8 cellular contexts compared by ENCODE assay signal in genomic region chr15:42385206-42385979, GRCh38. TPM values are rescaled to one million over a fixed set of nuclear protein-coding genes. Genes with fewer than 3 reads are reported as not detected.
DNase-seq lines count a peak whose midpoint lies in the region; ATAC-seq, FAIRE-seq and TF ChIP-seq lines count a peak whose summit lies in the region.

No MANE protein-coding gene starts in this region.

- intact Hi-C loops in GM12878 (cut with micrococcal nuclease; ENCODE audit: unreplicated experiment), result no loop called here
- intact Hi-C loops in left lung (cut with DNase I), result no loop called here

- RAD21 ChIA-PET in GM12878 (lab: Charles Lee; ENCODE audit: unreplicated experiment), result interaction anchor here (0.7 to 1.3 kb wide), 7 partner anchors 37 to 527 kb away, joined by 3 to 4 read pairs (median 3); no protein-coding TSS in a partner anchor

- peaks cover 7% of the 10 kb centered on the region for H3K36me3 Mint-ChIP-seq in T-helper 17 cell (ENCODE audit: low read depth)

- no peak overlapping the region; the same call in 1 of the 2 replicates for H2AFZ ChIP-seq in GM12878 (ENCODE audit: control insufficient read depth, low read depth, low read length)

- H3K36me3 ChIP-seq in GM12878 (ENCODE audit: control insufficient read depth in 2 of 2, insufficient read depth in 2 of 2, low read length in 1 of 2) (no peaks in the 10 kb centered on the region), left lung (peaks cover 0 to 52% of the 10 kb centered on the region in 2 donors)

- DNase-seq in AG09319 (ENCODE audit: extremely low read depth, low read depth) (no peak), GM10248 (ENCODE audit: extremely low spot score) (peak; percentile 54), NCI-H460 (ENCODE audit: extremely low read depth, low read depth) (peak; percentile 30), GM12878 (ENCODE audit: low read depth, low spot score) (no peak), left lung (no peak), T-helper 17 cell (no peak)

- no peak overlapping the region for H3K27ac Mint-ChIP-seq in T-helper 17 cell

- in situ Hi-C loops in GM12878 (cut with MboI), result no loop called here

- no peak overlapping the region for H3K4me3 Mint-ChIP-seq in T-helper 17 cell

- POLR2A ChIA-PET in GM10248 (lab: Yijun Ruan, JAX), result no interaction called here
- POLR2A ChIA-PET in GM12878 (lab: Charles Lee), result no interaction called here

- peak; percentile 71 for TF ChIP-seq RAD21 in GM12878 (IDR thresholded peaks at IDR 0.05; ENCODE audit: insufficient read depth, low read depth, low read length)

- H3K4me1 ChIP-seq in GM12878 (ENCODE audit: control insufficient read depth, insufficient read depth, low read length) (no peaks in the 10 kb centered on the region), left lung (peaks cover 0 to 5% of the 10 kb centered on the region in 2 donors)

- no peaks in the 10 kb centered on the region for H3K79me2 ChIP-seq in GM12878 (ENCODE audit: control insufficient read depth, insufficient read depth, low read length)

- 34% methylated on average over 5 of the region's 5 CpGs for WGBS in GM12878 (ENCODE audit: insufficient coverage, insufficient replicate concordance, low lambda C conversion rate, missing lambda C conversion rate)

- peak; percentile 93 for ATAC-seq in GM12878
- peak; percentile 55 for ATAC-seq in left lung
- no peak for ATAC-seq in T-helper 17 cell
- ATAC-seq in HG03460 (IDR thresholded peaks at IDR 0.05; ENCODE audit: unreplicated experiment), result no peak
- no peak for ATAC-seq in GM18498 (IDR thresholded peaks at IDR 0.05; ENCODE audit: unreplicated experiment)

- H3K27me3 ChIP-seq in GM12878 (replicated peaks in 1 of 2; ENCODE audit: control insufficient read depth in 2 of 2, insufficient read depth in 2 of 2, low read length in 1 of 2) (no peaks in the 10 kb centered on the region), left lung (no peaks in the 10 kb centered on the region)

- no peaks in the 10 kb centered on the region for H3K9me3 ChIP-seq in GM12878 (replicated peaks; ENCODE audit: control insufficient read depth, insufficient read depth, low read length)
- no peaks in the 10 kb centered on the region for H3K9me3 ChIP-seq in left lung
- H3K9me3 ChIP-seq in T-helper 17 cell (ENCODE audit: control insufficient read depth, low read length, poor library complexity, severe bottlenecking), result no peaks in the 10 kb centered on the region

- no peak for TF ChIP-seq POLR2A in GM12878 (IDR thresholded peaks at IDR 0.05; ENCODE audit: low read depth, low read length)

- CTCF ChIA-PET in GM10248 (lab: Yijun Ruan, JAX), result interaction anchor here (0.5 to 2.9 kb wide), 19 partner anchors 8 to 295 kb away, joined by 3 to 13 read pairs (median 3); no protein-coding TSS in a partner anchor
- CTCF ChIA-PET in GM12878 (lab: Yijun Ruan, JAX), result interaction anchor here (0.5 to 2.6 kb wide), 20 partner anchors 9 to 1637 kb away, joined by 3 to 13 read pairs (median 4); no protein-coding TSS in a partner anchor

- no peak overlapping the region for H3K27ac ChIP-seq in GM12878 (ENCODE audit: control insufficient read depth, insufficient read depth)
- peak overlapping the region in 1 of 2 donors; percentile 33 for H3K27ac ChIP-seq in left lung

- H3K4me3 ChIP-seq in GM12878 (no peak overlapping the region), left lung (no peak overlapping the region)

- H3K4me2 ChIP-seq in GM12878 (ENCODE audit: control insufficient read depth, insufficient read depth), result no peak overlapping the region

- no peak overlapping the region for H3K9ac ChIP-seq in GM12878 (ENCODE audit: control insufficient read depth, insufficient read depth, low read length)

- TF ChIP-seq EP300 in GM12878 (IDR thresholded peaks at IDR 0.05; ENCODE audit: borderline replicate concordance in 1 of 2, control insufficient read depth in 1 of 2, low read depth in 2 of 2, low read length in 2 of 2), result no peak

- BruUV-seq in GM12878 (replicated peaks; lab: Mats Ljungman, UMichigan), result no TSS peak

- peaks cover 3% of the 10 kb centered on the region for H3K4me1 Mint-ChIP-seq in T-helper 17 cell

- no peaks in the 10 kb centered on the region for H4K20me1 ChIP-seq in GM12878 (ENCODE audit: control insufficient read depth, insufficient read depth)

- SMC1A ChIA-PET in GM12878 (lab: Charles Lee; ENCODE audit: uncharacterized antibody, unreplicated experiment), result interaction anchor here (0.6 to 1.7 kb wide), 8 partner anchors 9 to 281 kb away, joined by 3 to 5 read pairs (median 3); no protein-coding TSS in a partner anchor

- peak; percentile 41 for FAIRE-seq in GM12878 (lab: Jason Lieb, UNC)

- H3K27me3 Mint-ChIP-seq in T-helper 17 cell, result no peaks in the 10 kb centered on the region

- peak; percentile 64 for TF ChIP-seq CTCF in AG09319 (IDR thresholded peaks at IDR 0.05; ENCODE audit: low read depth, low read length)
- TF ChIP-seq CTCF in GM10248 (IDR thresholded peaks at IDR 0.05; ENCODE audit: control extremely low read depth, extremely low read depth, low read depth, missing control alignments), result peak; percentile 64
- peak; percentile 67 to 80 (median 74) for TF ChIP-seq CTCF in GM12878 (IDR thresholded peaks at IDR 0.05 in 2 of 3, conservative IDR thresholded peaks at IDR 0.05 in 1 of 3; ENCODE audit: control insufficient read depth in 2 of 3, extremely low read depth in 1 of 3, insufficient read depth in 1 of 3, low read depth in 3 of 3, low read length in 3 of 3)
- peak; percentile 32 to 41 for TF ChIP-seq CTCF in left lung (IDR thresholded peaks at IDR 0.05)

TF ChIP-seq in GM12878, 131 proteins besides CTCF, POLR2A, EP300 and RAD21:
- TF ChIP-seq, protein P1, sequence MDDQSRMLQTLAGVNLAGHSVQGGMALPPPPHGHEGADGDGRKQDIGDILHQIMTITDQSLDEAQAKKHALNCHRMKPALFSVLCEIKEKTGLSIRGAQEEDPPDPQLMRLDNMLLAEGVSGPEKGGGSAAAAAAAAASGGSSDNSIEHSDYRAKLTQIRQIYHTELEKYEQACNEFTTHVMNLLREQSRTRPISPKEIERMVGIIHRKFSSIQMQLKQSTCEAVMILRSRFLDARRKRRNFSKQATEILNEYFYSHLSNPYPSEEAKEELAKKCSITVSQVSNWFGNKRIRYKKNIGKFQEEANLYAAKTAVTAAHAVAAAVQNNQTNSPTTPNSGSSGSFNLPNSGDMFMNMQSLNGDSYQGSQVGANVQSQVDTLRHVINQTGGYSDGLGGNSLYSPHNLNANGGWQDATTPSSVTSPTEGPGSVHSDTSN (IDR thresholded peaks at IDR 0.05; ENCODE audit: insufficient replicate concordance, low read depth, low read length), result no peak
- peak; percentile 32; the same call in 1 of the 2 replicates for TF ChIP-seq SMC3 (IDR thresholded peaks at IDR 0.05; ENCODE audit: borderline replicate concordance, low read length)

RNA-seq across cellular contexts. Expression of gene CAPN3, which starts 26.1 kb away (rescaled TPM):
- 0.43 and 1.6 TPM in 2 replicates for total RNA-seq in NCI-H460 (2014; rRNA removed; shearing (Covaris generic))
- polyA plus RNA-seq in NCI-H460 (2014; cell fraction: nucleus; rRNA removed), result 1.8 and 3.9 TPM in 2 replicates
- total RNA-seq in GM12878 (2013; cell fraction: nucleolus; rRNA removed), result 13.6 and 17.5 TPM in 2 replicates
- 3.0 and 3.4 TPM in 2 replicates for total RNA-seq in GM12878 (2014; rRNA removed)
- total RNA-seq in GM12878 (2014; rRNA removed; fragmentation: Illumina TruSeq; extraction: Trizol), result 1.1 and 1.8 TPM in 2 replicates
- total RNA-seq in GM12878 (2021), result 2.4 and 3.2 TPM in 2 replicates
- polyA plus RNA-seq in GM12878 (2011; ENCODE audit: low read depth), result 6.6 TPM
- 2.4 and 2.8 TPM in 2 replicates for polyA plus RNA-seq in GM12878 (2011; rRNA removed)
- 2.2 and 3.4 TPM in 2 replicates for polyA plus RNA-seq in GM12878 (2011; cell fraction: cytosol; rRNA removed)
- polyA plus RNA-seq in GM12878 (2011; cell fraction: nucleus; rRNA removed), result 20.4 and 27.9 TPM in 2 replicates
- polyA plus RNA-seq in GM12878 (2012), result 3.8 and 5.3 TPM in 2 replicates
- polyA plus RNA-seq in GM12878 (2014; fragmentation: Illumina TruSeq; extraction: Trizol), result 2.9 and 3.0 TPM in 2 replicates
- 1 to 10 TPM; 1.6 to 1.7 TPM for polyA plus RNA-seq in GM12878 (2014; fragmentation: Nextera tagmentation; extraction: Ambion mirVana)
- 2.1 and 3.8 TPM in 2 replicates for polyA plus RNA-seq in GM12878 (2014; rRNA removed)
- polyA plus RNA-seq in GM12878 (2016; fragmentation: Nextera tagmentation; extraction: Ambion mirVana), result 1 to 10 TPM; 1.6 to 1.9 TPM
- 1.8 and 2.4 TPM in 2 replicates for polyA minus RNA-seq in GM12878 (2011; rRNA and poly(A)+ RNA removed)
- not detected in 2 replicates for polyA minus RNA-seq in GM12878 (2011; cell fraction: cytosol; rRNA and poly(A)+ RNA removed)
- 1.9 and 2.3 TPM in 2 replicates for polyA minus RNA-seq in GM12878 (2011; cell fraction: nucleus; rRNA and poly(A)+ RNA removed)
- 10 to 100 TPM; 27.3 to 32.9 TPM for total RNA-seq in left lung
- 10 to 100 TPM; 10.6 to 11.6 TPM for total RNA-seq in T-helper 17 cell

Comparison
In these comparisons a context has a peak if more than half of its experiments do, and no peak if none do; other contexts are left out.
1. DNase-seq: peak in GM10248 (single experiment) and NCI-H460 (single experiment); none in AG09319 (single experiment), GM12878 (single experiment), left lung (0 of 2) and T-helper 17 cell (0 of 3).
2. ATAC-seq: peak in GM12878 (single experiment) and left lung (single experiment); none in T-helper 17 cell (single experiment), HG03460 (single experiment) and GM18498 (single experiment).
3. Peak in every context shown above with its lines, with median percentiles within 50 percentile points of each other: CTCF ChIP-seq.